ENCODE assay signal across 1 cellular context in genomic region chr1:16498573-16499359, GRCh38.
TF ChIP-seq lines count a peak whose summit lies in the region.

No MANE protein-coding gene starts in this region.

TF ChIP-seq in K562, 482 proteins besides CTCF, POLR2A, EP300 and RAD21 (continued from another document and continues in another):
- TF ChIP-seq, protein P1, sequence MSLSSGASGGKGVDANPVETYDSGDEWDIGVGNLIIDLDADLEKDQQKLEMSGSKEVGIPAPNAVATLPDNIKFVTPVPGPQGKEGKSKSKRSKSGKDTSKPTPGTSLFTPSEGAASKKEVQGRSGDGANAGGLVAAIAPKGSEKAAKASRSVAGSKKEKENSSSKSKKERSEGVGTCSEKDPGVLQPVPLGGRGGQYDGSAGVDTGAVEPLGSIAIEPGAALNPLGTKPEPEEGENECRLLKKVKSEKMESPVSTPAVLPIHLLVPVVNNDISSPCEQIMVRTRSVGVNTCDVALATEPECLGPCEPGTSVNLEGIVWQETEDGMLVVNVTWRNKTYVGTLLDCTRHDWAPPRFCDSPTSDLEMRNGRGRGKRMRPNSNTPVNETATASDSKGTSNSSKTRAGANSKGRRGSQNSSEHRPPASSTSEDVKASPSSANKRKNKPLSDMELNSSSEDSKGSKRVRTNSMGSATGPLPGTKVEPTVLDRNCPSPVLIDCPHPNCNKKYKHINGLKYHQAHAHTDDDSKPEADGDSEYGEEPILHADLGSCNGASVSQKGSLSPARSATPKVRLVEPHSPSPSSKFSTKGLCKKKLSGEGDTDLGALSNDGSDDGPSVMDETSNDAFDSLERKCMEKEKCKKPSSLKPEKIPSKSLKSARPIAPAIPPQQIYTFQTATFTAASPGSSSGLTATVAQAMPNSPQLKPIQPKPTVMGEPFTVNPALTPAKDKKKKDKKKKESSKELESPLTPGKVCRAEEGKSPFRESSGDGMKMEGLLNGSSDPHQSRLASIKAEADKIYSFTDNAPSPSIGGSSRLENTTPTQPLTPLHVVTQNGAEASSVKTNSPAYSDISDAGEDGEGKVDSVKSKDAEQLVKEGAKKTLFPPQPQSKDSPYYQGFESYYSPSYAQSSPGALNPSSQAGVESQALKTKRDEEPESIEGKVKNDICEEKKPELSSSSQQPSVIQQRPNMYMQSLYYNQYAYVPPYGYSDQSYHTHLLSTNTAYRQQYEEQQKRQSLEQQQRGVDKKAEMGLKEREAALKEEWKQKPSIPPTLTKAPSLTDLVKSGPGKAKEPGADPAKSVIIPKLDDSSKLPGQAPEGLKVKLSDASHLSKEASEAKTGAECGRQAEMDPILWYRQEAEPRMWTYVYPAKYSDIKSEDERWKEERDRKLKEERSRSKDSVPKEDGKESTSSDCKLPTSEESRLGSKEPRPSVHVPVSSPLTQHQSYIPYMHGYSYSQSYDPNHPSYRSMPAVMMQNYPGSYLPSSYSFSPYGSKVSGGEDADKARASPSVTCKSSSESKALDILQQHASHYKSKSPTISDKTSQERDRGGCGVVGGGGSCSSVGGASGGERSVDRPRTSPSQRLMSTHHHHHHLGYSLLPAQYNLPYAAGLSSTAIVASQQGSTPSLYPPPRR (CRISPR knock-in tag; IDR thresholded peaks at IDR 0.05; ENCODE audit: borderline replicate concordance): peak; percentile 26; the same call in 1 of the 2 replicates
- TF ChIP-seq NONO (IDR thresholded peaks at IDR 0.05; ENCODE audit: low read depth in 2 of 2, low read length in 1 of 2) (peak; percentile 49 to 82; a peak in 3 of 4 replicates), TAF1 (IDR thresholded peaks at IDR 0.05; ENCODE audit: control insufficient read depth, extremely low read depth, insufficient read depth, low read length, severe bottlenecking) (no peak), PCBP2 (IDR thresholded peaks at IDR 0.05; ENCODE audit: low read depth, low read length, poor library complexity, severe bottlenecking) (no peak), HDAC2 (IDR thresholded peaks at IDR 0.05) (0 out of 2 replicates have a peak, but pooled peaks have one; percentile 17), CBX2 (IDR thresholded peaks at IDR 0.05; ENCODE audit: insufficient read depth, low read length, poor library complexity, severe bottlenecking) (no peak), NUFIP1 (IDR thresholded peaks at IDR 0.05; ENCODE audit: partially characterized antibody) (no peak), CTBP1 (IDR thresholded peaks at IDR 0.05; ENCODE audit: borderline replicate concordance) (peak; percentile 98), TEAD4 (IDR thresholded peaks at IDR 0.05; ENCODE audit: low read length) (no peak), TEAD4 (CRISPR knock-in tag; IDR thresholded peaks at IDR 0.05; ENCODE audit: borderline replicate concordance) (no peak), HNRNPL (IDR thresholded peaks at IDR 0.05; ENCODE audit: low read depth, low read length) (peak; percentile 89), HNRNPLL (IDR thresholded peaks at IDR 0.05; ENCODE audit: low read depth, low read length, poor library complexity, severe bottlenecking) (peak; percentile 45), NR2C2 (CRISPR knock-in tag; IDR thresholded peaks at IDR 0.05) (peak; percentile 64; the same call in 1 of the 2 replicates), NR2C2 (tag; IDR thresholded peaks at IDR 0.05) (no peak; the same call in 1 of the 2 replicates), CUX1 (CRISPR knock-in tag; IDR thresholded peaks at IDR 0.05) (no peak), ZNF134 (CRISPR knock-in tag; conservative IDR thresholded peaks at IDR 0.05) (no peak), KDM5B (IDR thresholded peaks at IDR 0.05; ENCODE audit: insufficient replicate concordance, low read depth, low read length) (peak; percentile 47), HDAC3 (IDR thresholded peaks at IDR 0.05; ENCODE audit: borderline replicate concordance, partially characterized antibody) (no peak), RAD51 (IDR thresholded peaks at IDR 0.05; ENCODE audit: borderline replicate concordance, low read depth) (no peak), ZC3H11A (IDR thresholded peaks at IDR 0.05; ENCODE audit: low read depth, low read length) (no peak), RREB1 (CRISPR knock-in tag; IDR thresholded peaks at IDR 0.05) (no peak), ILF3 (IDR thresholded peaks at IDR 0.05; ENCODE audit: borderline replicate concordance) (peak; percentile 71; the same call in 1 of the 2 replicates), BHLHE40 (IDR thresholded peaks at IDR 0.05; ENCODE audit: low read length) (0 out of 2 replicates have a peak, but pooled peaks have one; percentile 19), E2F6 (IDR thresholded peaks at IDR 0.05; ENCODE audit: borderline replicate concordance in 1 of 2, extremely low read depth in 1 of 2, insufficient read depth in 1 of 2, insufficient read length in 1 of 2, low read depth in 1 of 2, low read length in 1 of 2, poor library complexity in 1 of 2, severe bottlenecking in 1 of 2) (peak; percentile 36 to 78), ZBTB2 (IDR thresholded peaks at IDR 0.05) (no peak), TAF7 (tag; IDR thresholded peaks at IDR 0.05) (no peak), ZNF175 (CRISPR knock-in tag; IDR thresholded peaks at IDR 0.05; ENCODE audit: low read depth) (0 out of 2 replicates have a peak, but pooled peaks have one; percentile 13)
- TF ChIP-seq, protein P2, sequence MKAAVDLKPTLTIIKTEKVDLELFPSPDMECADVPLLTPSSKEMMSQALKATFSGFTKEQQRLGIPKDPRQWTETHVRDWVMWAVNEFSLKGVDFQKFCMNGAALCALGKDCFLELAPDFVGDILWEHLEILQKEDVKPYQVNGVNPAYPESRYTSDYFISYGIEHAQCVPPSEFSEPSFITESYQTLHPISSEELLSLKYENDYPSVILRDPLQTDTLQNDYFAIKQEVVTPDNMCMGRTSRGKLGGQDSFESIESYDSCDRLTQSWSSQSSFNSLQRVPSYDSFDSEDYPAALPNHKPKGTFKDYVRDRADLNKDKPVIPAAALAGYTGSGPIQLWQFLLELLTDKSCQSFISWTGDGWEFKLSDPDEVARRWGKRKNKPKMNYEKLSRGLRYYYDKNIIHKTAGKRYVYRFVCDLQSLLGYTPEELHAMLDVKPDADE (conservative IDR thresholded peaks at IDR 0.05; ENCODE audit: control insufficient read depth, low read depth, low read length): 0 out of 2 replicates have a peak, but pooled peaks have one; percentile 42
- TF ChIP-seq, protein P3, sequence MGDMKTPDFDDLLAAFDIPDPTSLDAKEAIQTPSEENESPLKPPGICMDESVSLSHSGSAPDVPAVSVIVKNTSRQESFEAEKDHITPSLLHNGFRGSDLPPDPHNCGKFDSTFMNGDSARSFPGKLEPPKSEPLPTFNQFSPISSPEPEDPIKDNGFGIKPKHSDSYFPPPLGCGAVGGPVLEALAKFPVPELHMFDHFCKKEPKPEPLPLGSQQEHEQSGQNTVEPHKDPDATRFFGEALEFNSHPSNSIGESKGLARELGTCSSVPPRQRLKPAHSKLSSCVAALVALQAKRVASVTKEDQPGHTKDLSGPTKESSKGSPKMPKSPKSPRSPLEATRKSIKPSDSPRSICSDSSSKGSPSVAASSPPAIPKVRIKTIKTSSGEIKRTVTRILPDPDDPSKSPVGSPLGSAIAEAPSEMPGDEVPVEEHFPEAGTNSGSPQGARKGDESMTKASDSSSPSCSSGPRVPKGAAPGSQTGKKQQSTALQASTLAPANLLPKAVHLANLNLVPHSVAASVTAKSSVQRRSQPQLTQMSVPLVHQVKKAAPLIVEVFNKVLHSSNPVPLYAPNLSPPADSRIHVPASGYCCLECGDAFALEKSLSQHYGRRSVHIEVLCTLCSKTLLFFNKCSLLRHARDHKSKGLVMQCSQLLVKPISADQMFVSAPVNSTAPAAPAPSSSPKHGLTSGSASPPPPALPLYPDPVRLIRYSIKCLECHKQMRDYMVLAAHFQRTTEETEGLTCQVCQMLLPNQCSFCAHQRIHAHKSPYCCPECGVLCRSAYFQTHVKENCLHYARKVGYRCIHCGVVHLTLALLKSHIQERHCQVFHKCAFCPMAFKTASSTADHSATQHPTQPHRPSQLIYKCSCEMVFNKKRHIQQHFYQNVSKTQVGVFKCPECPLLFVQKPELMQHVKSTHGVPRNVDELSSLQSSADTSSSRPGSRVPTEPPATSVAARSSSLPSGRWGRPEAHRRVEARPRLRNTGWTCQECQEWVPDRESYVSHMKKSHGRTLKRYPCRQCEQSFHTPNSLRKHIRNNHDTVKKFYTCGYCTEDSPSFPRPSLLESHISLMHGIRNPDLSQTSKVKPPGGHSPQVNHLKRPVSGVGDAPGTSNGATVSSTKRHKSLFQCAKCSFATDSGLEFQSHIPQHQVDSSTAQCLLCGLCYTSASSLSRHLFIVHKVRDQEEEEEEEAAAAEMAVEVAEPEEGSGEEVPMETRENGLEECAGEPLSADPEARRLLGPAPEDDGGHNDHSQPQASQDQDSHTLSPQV (IDR thresholded peaks at IDR 0.05): peak; percentile 74; the same call in 1 of the 2 replicates
